Comparison of ENCODE assay signal across 9 cellular contexts in the genomic region with DNA sequence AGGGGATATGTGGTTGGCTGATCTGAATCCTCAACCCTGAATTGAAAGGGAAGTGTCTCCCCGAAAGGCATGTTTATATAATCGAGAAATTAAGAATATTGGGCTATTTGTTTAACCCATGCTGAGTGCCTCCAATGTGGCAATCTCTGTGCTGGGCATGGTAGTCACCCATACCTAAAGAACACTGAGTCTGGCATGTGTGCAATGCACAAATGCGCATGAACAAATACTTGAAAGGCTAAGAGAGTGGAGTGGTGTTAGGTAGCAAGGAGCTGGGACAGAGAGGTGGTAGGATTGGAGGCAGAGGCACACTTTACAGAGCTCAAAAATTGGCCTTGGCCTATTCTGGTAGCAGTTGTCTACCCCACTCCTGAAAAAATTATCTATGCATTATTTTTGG.
"Had no signal": no experiment of that assay in that cellular context is flagged by ENCODE, and none has a peak within 500 bp of the region (broad histone marks: within the 10 kb centered on the region; RNA-seq: fewer than 3 reads in every experiment).

No MANE protein-coding gene starts in this region.

- H3K4me1 Mint-ChIP-seq: IgD-negative memory B cell had no signal

- H3K27ac Mint-ChIP-seq: GM23338, HFFc6, IgD-negative memory B cell had no signal

- H3K27me3 Mint-ChIP-seq: IgD-negative memory B cell had no signal

- DNase-seq: H7, HFFc6, KBM-7 had no signal

- H3K36me3 ChIP-seq: HAP-1 had no signal

- FAIRE-seq: HepG2 had no signal

- H3K4me3 Mint-ChIP-seq: GM23338, HFFc6, IgD-negative memory B cell had no signal

- H3K9me3 ChIP-seq: HAP-1 had no signal

- H3K9me3 Mint-ChIP-seq: GM23338 had no signal

- H3K4me3 ChIP-seq: GM23338, HAP-1 had no signal

- H3K4me2 ChIP-seq: GM23338 had no signal

- H3K36me3 Mint-ChIP-seq: IgD-negative memory B cell had no signal

- H3K27ac ChIP-seq: HL-60 had no signal

- ATAC-seq: GM23338, HCT116, HepG2 had no signal

- H3K4me1 ChIP-seq: HAP-1 had no signal

- H2AFZ ChIP-seq: GM23338 had no signal
